In the genomic region with DNA sequence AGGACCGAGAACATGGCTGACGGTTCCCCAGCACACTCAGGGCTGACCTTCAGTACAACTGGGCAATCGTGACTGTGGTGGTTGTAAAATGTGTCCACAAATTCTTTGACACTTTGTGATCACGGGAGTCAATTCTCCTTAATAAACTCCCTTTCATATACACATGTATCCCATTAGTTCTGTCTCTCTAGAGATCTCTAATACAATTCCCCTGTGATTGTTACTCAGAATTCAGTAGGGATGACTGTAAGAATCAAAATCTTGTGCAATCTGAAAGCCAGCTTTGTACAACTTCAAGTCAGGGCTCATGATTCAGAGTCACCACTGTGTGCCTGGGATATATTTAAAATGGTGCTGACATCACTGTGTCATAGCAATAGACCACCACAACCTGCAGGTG, we compare ENCODE assay signal across 15 cellular contexts.
"Had no signal": no experiment of that assay in that cellular context is flagged by ENCODE, and none has a peak within 500 bp of the region (broad histone marks: within the 10 kb centered on the region; RNA-seq: fewer than 3 reads in every experiment).

No MANE protein-coding gene starts in this region.

- ATAC-seq: activated CD8-positive, alpha-beta T cell treated with anti-CD3 and anti-CD28 coated beads for 36 hours; activated T-cell treated with anti-CD3 and anti-CD28 coated beads, Interleukin-2, amount 50 U/mL, for 72 hours; mucosa of descending colon; naive thymus-derived CD8-positive, alpha-beta T cell; right lobe of liver; stimulated activated memory B cell treated with anti-CD40 and anti-IgM and Interleukin-4, amounts not matched to agents 10 μg/mL and 1 μg/mL and 100 μg/mL, for 72 hours had no signal

- DNase-seq: activated CD4-positive, alpha-beta T cell treated with anti-CD3 and anti-CD28 coated beads for 4 hours; activated CD8-positive, alpha-beta memory T cell treated with anti-CD3 and anti-CD28 coated beads, Interleukin-2, amount 50 U/mL, for 4 hours; activated CD8-positive, alpha-beta T cell treated with anti-CD3 and anti-CD28 coated beads for 36 hours; activated gamma-delta T cell treated with Interleukin-2 at 50 U/mL for 16 hours; activated naive CD8-positive, alpha-beta T cell treated with anti-CD3 and anti-CD28 coated beads for 36 hours; activated T-cell treated with anti-CD3 and anti-CD28 coated beads, Interleukin-2, amount 50 U/mL, for 72 hours; aorta; mucosa of descending colon; naive thymus-derived CD8-positive, alpha-beta T cell; nucleus accumbens; right lobe of liver; spleen; stimulated activated CD4-positive, alpha-beta T cell treated with anti-CD3 and anti-CD28 coated beads, Interleukin-1b, Interleukin-23, amount 100 ng/mL, for 48 hours; trophoblast cell had no signal
